ENCODE assay signal across 21 cellular contexts in the genomic region with DNA sequence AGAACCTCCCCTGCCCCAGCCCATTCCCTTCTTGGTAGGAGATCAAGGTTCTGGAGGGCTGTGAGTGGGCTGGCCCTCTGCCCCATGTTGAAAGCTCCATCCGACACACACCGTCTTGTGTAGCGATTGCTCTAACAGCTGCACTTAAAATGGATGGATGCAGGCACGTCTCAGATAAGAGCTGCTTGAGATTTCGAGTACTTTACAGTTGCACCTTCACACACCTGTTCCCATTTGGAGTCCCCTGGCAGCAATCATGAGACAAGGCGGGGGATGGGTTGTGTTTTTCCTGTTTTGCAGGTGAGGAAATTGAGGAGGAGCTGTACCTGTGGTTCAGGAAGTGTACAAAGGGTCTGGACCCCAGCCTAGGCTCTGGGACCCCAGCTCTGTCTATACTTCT. TPM values are rescaled to one million over a fixed set of nuclear protein-coding genes. Genes with fewer than 3 reads are reported as not detected.
A peak's percentile ranks its signal among the peaks of the same experiment; 100 is the strongest.
DNase-seq lines count a peak whose midpoint lies in the region; ATAC-seq and TF ChIP-seq lines count a peak whose summit lies in the region.
"Had no signal": no experiment of that assay in that cellular context is flagged by ENCODE, and none has a peak within 500 bp of the region (broad histone marks: within the 10 kb centered on the region; RNA-seq: fewer than 3 reads in every experiment).

No MANE protein-coding gene starts in this region.

- intact Hi-C loops in esophagus muscularis mucosa (cut with DNase I) = no loop called here

- no peaks in the 10 kb centered on the region for H3K4me1 ChIP-seq in esophagus muscularis mucosa
- H3K4me1 ChIP-seq: body of pancreas, colonic mucosa had no signal

- TF ChIP-seq POLR2A in esophagus muscularis mucosa (IDR thresholded peaks at IDR 0.05; ENCODE audit: low read depth) = no peak

- H3K4me3 Mint-ChIP-seq in WTC11 = no peak overlapping the region
- peak overlapping the region; percentile 67 for H3K4me3 Mint-ChIP-seq in type B pancreatic cell
- H3K4me3 Mint-ChIP-seq: activated CD4-positive, alpha-beta T cell treated with anti-CD3 and anti-CD28 coated beads, Interleukin-2, amount 10 ng/mL, durations not matched to agents 24 days and 14 days; B cell; GM23338 had no signal

- POLR2A ChIA-PET in WTC11 (lab: Charles Lee) = no interaction called here

- no peak for ATAC-seq in WTC11
- no peak for ATAC-seq in HG03045 (IDR thresholded peaks at IDR 0.05; ENCODE audit: unreplicated experiment)
- ATAC-seq: body of pancreas, GM23338, left lobe of liver had no signal

- H3K27ac ChIP-seq in esophagus muscularis mucosa (replicated peaks in 1 of 4) = no peak overlapping the region
- H3K27ac ChIP-seq: 22Rv1, body of pancreas, colonic mucosa, ovary had no signal

- no peaks in the 10 kb centered on the region for H3K9me3 ChIP-seq in esophagus muscularis mucosa
- H3K9me3 ChIP-seq: body of pancreas, colonic mucosa, ovary had no signal

- TF ChIP-seq EP300 in esophagus muscularis mucosa (IDR thresholded peaks at IDR 0.05) = no peak

- H3K36me3 Mint-ChIP-seq in WTC11 (no peaks in the 10 kb centered on the region), type B pancreatic cell (no peaks in the 10 kb centered on the region)
- H3K36me3 Mint-ChIP-seq: activated naive CD4-positive, alpha-beta T cell treated with anti-CD3 and anti-CD28 coated beads, Interleukin-2, amount 50 U/mL, for 72 hours had no signal

- H3K4me3 ChIP-seq in esophagus muscularis mucosa = no peak overlapping the region
- H3K4me3 ChIP-seq: body of pancreas, colonic mucosa, GM23338, ovary had no signal

- no peaks in the 10 kb centered on the region; the same call in 1 of the 2 replicates for H3K27me3 Mint-ChIP-seq in WTC11 (ENCODE audit: low read depth)
- peaks cover 18% of the 10 kb centered on the region for H3K27me3 Mint-ChIP-seq in type B pancreatic cell

- TF ChIP-seq CTCF in WTC11 (IDR thresholded peaks at IDR 0.05) (no peak), type B pancreatic cell (conservative IDR thresholded peaks at IDR 0.05) (no peak), esophagus muscularis mucosa (IDR thresholded peaks at IDR 0.05) (no peak)

- CTCF ChIA-PET in WTC11 (lab: Charles Lee) = interaction anchor here (0.6 to 2.4 kb wide), 9 partner anchors 12 to 299 kb away, joined by 3 to 18 read pairs (median 3); no protein-coding TSS in a partner anchor

- peaks cover 0 to 52% (median 0%) of the 10 kb centered on the region in 4 donors for H3K27me3 ChIP-seq in esophagus muscularis mucosa
- H3K27me3 ChIP-seq: body of pancreas, colonic mucosa, ovary had no signal

- H3K9me3 Mint-ChIP-seq in WTC11 = no peaks in the 10 kb centered on the region
- no peaks in the 10 kb centered on the region for H3K9me3 Mint-ChIP-seq in type B pancreatic cell
- H3K9me3 Mint-ChIP-seq: activated CD4-positive, alpha-beta T cell treated with anti-CD3 and anti-CD28 coated beads, Interleukin-2, amount 10 ng/mL, durations not matched to agents 24 days and 14 days; activated naive CD4-positive, alpha-beta T cell treated with anti-CD3 and anti-CD28 coated beads, Interleukin-2, amount 50 U/mL, for 72 hours; GM23338 had no signal

- DNase-seq in NCI-H1417 (lab: John Stamatoyannopoulos, UW) (peak; percentile 57 to 96 (median 80)), NCI-H1417 treated with DMSO at 0.1 percent for 48 hours (lab: John Stamatoyannopoulos, UW) (no peak), NCI-H2107 treated with DMSO at 0.1 percent for 48 hours (lab: John Stamatoyannopoulos, UW; ENCODE audit: unreplicated experiment) (peak; percentile 93), WTC11 (ENCODE audit: low spot score) (no peak), type B pancreatic cell (ENCODE audit: extremely low spot score, unreplicated experiment) (no peak), esophagus muscularis mucosa (ENCODE audit: extremely low spot score) (no peak), SKM-1 (lab: John Stamatoyannopoulos, UW; ENCODE audit: unreplicated experiment) (no peak)
- DNase-seq: activated CD4-positive, alpha-beta T cell treated with anti-CD3 and anti-CD28 coated beads, Interleukin-2, amount 10 ng/mL, durations not matched to agents 24 days and 14 days; activated T-cell treated with anti-CD3 and anti-CD28 coated beads for 4 hours; body of pancreas; colonic mucosa; DMS 273 treated with DMSO at 0.1 percent for 48 hours; NK-92 treated with Interleukin-12 subunit alpha and Interleukin-12 subunit beta, amount 100 ng/mL, for 24 hours; ovary; RPMI8226 had no signal

- H3K27ac Mint-ChIP-seq in WTC11 (peak overlapping the region; percentile 68), type B pancreatic cell (peak overlapping the region; percentile 67)
- H3K27ac Mint-ChIP-seq: activated CD4-positive, alpha-beta T cell treated with anti-CD3 and anti-CD28 coated beads, Interleukin-2, amount 10 ng/mL, durations not matched to agents 24 days and 14 days; B cell had no signal

- no peaks in the 10 kb centered on the region for H3K36me3 ChIP-seq in esophagus muscularis mucosa
- H3K36me3 ChIP-seq: colonic mucosa, ovary had no signal

- H3K4me1 Mint-ChIP-seq in WTC11 (peaks cover 48% of the 10 kb centered on the region), type B pancreatic cell (ENCODE audit: unreplicated experiment) (peaks cover 9% of the 10 kb centered on the region)
- H3K4me1 Mint-ChIP-seq: B cell had no signal

- WGBS in esophagus muscularis mucosa = 77% methylated on average over 6 of the region's 6 CpGs

TF ChIP-seq in WTC11, 78 proteins besides CTCF, POLR2A, EP300 and RAD21:
- TF ChIP-seq ELF4 (CRISPR knock-in tag; IDR thresholded peaks at IDR 0.05; ENCODE audit: low read depth) = no peak

RNA-seq across cellular contexts. Expression of a gene that starts 25.6 kb away (rescaled TPM):
- total RNA-seq in WTC11 (2021) (not detected in 3 replicates), type B pancreatic cell (ENCODE audit: low replicate concordance) (not detected in 2 replicates), esophagus muscularis mucosa (not detected)
- total RNA-seq: activated CD4-positive, alpha-beta T cell treated with anti-CD3 and anti-CD28 coated beads, Interleukin-2, amount 10 ng/mL, durations not matched to agents 24 days and 14 days; activated naive CD4-positive, alpha-beta T cell treated with anti-CD3 and anti-CD28 coated beads, Interleukin-2, amount 50 U/mL, for 72 hours; B cell; body of pancreas; colonic mucosa; GM23338; left lobe of liver; ovary had no signal

Comparison
In these comparisons a context has a peak if more than half of its experiments do, and no peak if none do; other contexts are left out.
1. DNase-seq: peak in NCI-H1417 (3 of 3) and NCI-H2107 treated with DMSO at 0.1 percent for 48 hours (single experiment); none in NCI-H1417 treated with DMSO at 0.1 percent for 48 hours (single experiment), WTC11 (single experiment), type B pancreatic cell (single experiment), esophagus muscularis mucosa (single experiment) and SKM-1 (single experiment).